Comparison of ENCODE assay signal across 1 cellular context in genomic region chr19:9140159-9140874, GRCh38.
TF ChIP-seq lines count a peak whose summit lies in the region.

TSS of gene ZNF317 (plus strand) at chr19:9140397. CDS start at chr19:9156017, 15,620 bp downstream.

TF ChIP-seq in SK-N-SH, 30 proteins besides CTCF, POLR2A, EP300 and RAD21 (continued from another document):
- TF ChIP-seq CHD2 (IDR thresholded peaks at IDR 0.05; ENCODE audit: low read length, partially characterized antibody): peak; percentile 100
- peak; percentile 67 for TF ChIP-seq MXI1 (IDR thresholded peaks at IDR 0.05; ENCODE audit: low read depth, low read length)
- no peak for TF ChIP-seq TCF12 (IDR thresholded peaks at IDR 0.05)
TF ChIP-seq in SK-N-SH: peak in this region for 11.
